Comparison of ENCODE assay signal across 2 cellular contexts in genomic region chr6:157158456-157158855, GRCh38.
TF ChIP-seq lines count a peak whose summit lies in the region.

No MANE protein-coding gene starts in this region.

TF ChIP-seq in GM23338, 12 proteins besides CTCF, POLR2A, EP300 and RAD21:
- TF ChIP-seq NANOG (IDR thresholded peaks at IDR 0.05; ENCODE audit: borderline replicate concordance) = no peak

TF ChIP-seq in H1, 55 proteins besides CTCF, POLR2A, EP300 and RAD21:
- TF ChIP-seq JUN (IDR thresholded peaks at IDR 0.05; ENCODE audit: low read depth, low read length) (no peak), BRCA1 (IDR thresholded peaks at IDR 0.05; ENCODE audit: low read depth, low read length) (no peak), ATF2 (IDR thresholded peaks at IDR 0.05; ENCODE audit: low read length) (no peak), ZNF274 (IDR thresholded peaks at IDR 0.05; ENCODE audit: borderline replicate concordance, extremely low read depth, low read length) (no peak), SIRT6 (IDR thresholded peaks at IDR 0.05; ENCODE audit: low read length) (no peak), MAX (IDR thresholded peaks at IDR 0.05) (no peak), MAFK (IDR thresholded peaks at IDR 0.05; ENCODE audit: low read depth, low read length) (no peak), TCF12 (IDR thresholded peaks at IDR 0.05; ENCODE audit: low read depth, low read length) (no peak), EGR1 (IDR thresholded peaks at IDR 0.05; ENCODE audit: borderline replicate concordance, low read depth, low read length) (no peak), BCL11A (IDR thresholded peaks at IDR 0.05; ENCODE audit: low read depth in 2 of 2, low read length in 2 of 2) (no peak), RNF2 (IDR thresholded peaks at IDR 0.05; ENCODE audit: borderline replicate concordance, low read depth, low read length, missing control alignments, poor library complexity, severe bottlenecking) (no peak), SP2 (IDR thresholded peaks at IDR 0.05; ENCODE audit: low read length) (no peak), SAP30 (IDR thresholded peaks at IDR 0.05; ENCODE audit: insufficient read depth, insufficient replicate concordance, low read length) (no peak), TAF7 (optimal IDR thresholded peaks at IDR 0.05; ENCODE audit: borderline replicate concordance, low read depth, low read length) (no peak)
